ENCODE assay signal across 16 cellular contexts in genomic region chr9:135587658-135588057, GRCh38. TPM values are rescaled to one million over a fixed set of nuclear protein-coding genes. Genes with fewer than 3 reads are reported as not detected.
DNase-seq lines count a peak whose midpoint lies in the region; TF ChIP-seq lines count a peak whose summit lies in the region.
"Had no signal": no experiment of that assay in that cellular context is flagged by ENCODE, and none has a peak within 500 bp of the region (broad histone marks: within the 10 kb centered on the region; RNA-seq: fewer than 3 reads in every experiment).

No MANE protein-coding gene starts in this region.

- H3K27me3 Mint-ChIP-seq in chondrocyte (ENCODE audit: low read depth) = peaks cover 6% of the 10 kb centered on the region

- no peak for TF ChIP-seq CTCF in HEK293 (tag by site-specific recombination; IDR thresholded peaks at IDR 0.05)
- TF ChIP-seq CTCF in hepatocyte (IDR thresholded peaks at IDR 0.05; ENCODE audit: poor library complexity) = no peak
- TF ChIP-seq CTCF in chondrocyte (IDR thresholded peaks at IDR 0.05) = no peak

- no peaks in the 10 kb centered on the region for H3K36me3 Mint-ChIP-seq in chondrocyte (ENCODE audit: low read depth)

- H3K79me2 ChIP-seq in hepatocyte = no peaks in the 10 kb centered on the region

- H3K4me2 ChIP-seq in hepatocyte = no peak overlapping the region

- no peak overlapping the region for H3K4me3 ChIP-seq in HEK293 (ENCODE audit: low read depth, low read length)
- no peak overlapping the region for H3K4me3 ChIP-seq in hepatocyte

- H4K20me1 ChIP-seq in hepatocyte (ENCODE audit: insufficient read depth, poor library complexity, severe bottlenecking) = no peaks in the 10 kb centered on the region

- no peaks in the 10 kb centered on the region for H3K36me3 ChIP-seq in HEK293 (ENCODE audit: control insufficient read depth in 2 of 2, insufficient read depth in 1 of 2, low read length in 2 of 2)
- no peaks in the 10 kb centered on the region for H3K36me3 ChIP-seq in hepatocyte (replicated peaks; ENCODE audit: insufficient read depth, low read depth)

- no peaks in the 10 kb centered on the region for H3K9me3 Mint-ChIP-seq in chondrocyte (ENCODE audit: low read depth)

- H3K9me3 ChIP-seq in HEK293 (ENCODE audit: control insufficient read depth, insufficient read depth, low read depth, low read length) (no peaks in the 10 kb centered on the region), hepatocyte (ENCODE audit: low read depth) (no peaks in the 10 kb centered on the region)

- H3K4me3 Mint-ChIP-seq in chondrocyte (ENCODE audit: unreplicated experiment) = no peak overlapping the region

- intact Hi-C loops in posterior cingulate gyrus (cut with DNase I) = no loop called here

- H3K4me1 ChIP-seq in HEK293 (ENCODE audit: control insufficient read depth, insufficient read depth, low read length) (no peaks in the 10 kb centered on the region), hepatocyte (ENCODE audit: insufficient read depth) (no peaks in the 10 kb centered on the region)

- no peak overlapping the region for H2AFZ ChIP-seq in hepatocyte

- DNase-seq in SW480 (ENCODE audit: low spot score) (peak; percentile 42), hepatocyte (ENCODE audit: low spot score) (peak; percentile 4), chondrocyte (ENCODE audit: low spot score) (no peak), T-helper 2 cell (no peak), posterior cingulate gyrus (no peak)
- DNase-seq in activated naive CD4-positive, alpha-beta T cell treated with anti-CD3 and anti-CD28 coated beads, Interleukin-2, amount 50 U/mL, for 16 hours = no peak
- DNase-seq: AML-193, DMS79, NCI-H1417 treated with DMSO at 0.1 percent for 48 hours, NCI-H1930, NCI-H226, NCI-H526, SW 1271 had no signal

- no peak overlapping the region for H3K27ac ChIP-seq in HEK293 (ENCODE audit: extremely low read depth, low read depth, low read length)
- H3K27ac ChIP-seq in hepatocyte = no peak overlapping the region
- H3K27ac ChIP-seq: C4-2B had no signal

- WGBS in hepatocyte (ENCODE audit: low lambda C conversion rate, missing lambda C conversion rate) = 60% methylated on average over 3 of the region's 7 CpGs

- POLR2A ChIA-PET in HEK293 (lab: Yijun Ruan, JAX) = no interaction called here

- H3K27ac Mint-ChIP-seq in chondrocyte (ENCODE audit: unreplicated experiment) = no peak overlapping the region

- H3K4me1 Mint-ChIP-seq in chondrocyte (ENCODE audit: low read depth) = no peaks in the 10 kb centered on the region

- CTCF ChIA-PET in HEK293 (lab: Yijun Ruan, JAX) = interaction anchor here (0.5 to 1.4 kb wide), 3 partner anchors 16 to 83 kb away, joined by 3 to 4 read pairs (median 4); no protein-coding TSS in a partner anchor

- no peaks in the 10 kb centered on the region for H3K9me2 ChIP-seq in hepatocyte (replicated peaks; ENCODE audit: insufficient read depth)

- H3K27me3 ChIP-seq in hepatocyte = no peaks in the 10 kb centered on the region

TF ChIP-seq in HEK293, 187 proteins besides CTCF, POLR2A, EP300 and RAD21:
- TF ChIP-seq ZFHX2 (tag by site-specific recombination; conservative IDR thresholded peaks at IDR 0.05) (peak; percentile 98), EGR2 (tag by site-specific recombination; IDR thresholded peaks at IDR 0.05; ENCODE audit: low read depth) (peak; percentile 97), SP3 (tag by site-specific recombination; IDR thresholded peaks at IDR 0.05) (0 out of 2 replicates have a peak, but pooled peaks have one; percentile 14), KLF1 (tag by site-specific recombination; IDR thresholded peaks at IDR 0.05) (0 out of 2 replicates have a peak, but pooled peaks have one; percentile 29), OVOL3 (tag by site-specific recombination; IDR thresholded peaks at IDR 0.05) (no peak), ZEB2 (tag by site-specific recombination; IDR thresholded peaks at IDR 0.05) (no peak), SP2 (tag by site-specific recombination; IDR thresholded peaks at IDR 0.05) (peak; percentile 23)

RNA-seq across cellular contexts. Expression of gene PAEP, which starts 26.1 kb away (rescaled TPM):
- not detected in 2 replicates for total RNA-seq in hepatocyte
- 1.8 TPM in 1 of 2 replicates, not detected in the other for polyA plus RNA-seq in hepatocyte
- not detected in 3 replicates for total RNA-seq in chondrocyte
- total RNA-seq: G401 had no signal

RNA-seq across cellular contexts. Expression of gene OBP2A, which starts 41.7 kb away (rescaled TPM):
- total RNA-seq in hepatocyte (not detected in 2 replicates), chondrocyte (0.50 TPM in 1 of 3 replicates, not detected in the others)
- not detected in 2 replicates for polyA plus RNA-seq in hepatocyte
- total RNA-seq: G401 had no signal

RNA-seq across cellular contexts. Expression of gene GLT6D1, which starts 51.7 kb away (rescaled TPM):
- total RNA-seq in hepatocyte = 0.20 TPM in 2 replicates
- polyA plus RNA-seq in hepatocyte = not detected in 2 replicates
- not detected in 3 replicates for total RNA-seq in chondrocyte
- total RNA-seq: G401 had no signal

Comparison
In these comparisons a context has a peak if more than half of its experiments do, and no peak if none do; other contexts are left out.
1. DNase-seq: peak in SW480 (single experiment) and hepatocyte (single experiment); none in chondrocyte (single experiment), T-helper 2 cell (0 of 5), activated naive CD4-positive, alpha-beta T cell treated with anti-CD3 and anti-CD28 coated beads, Interleukin-2, amount 50 U/mL, for 16 hours (single experiment) and posterior cingulate gyrus (0 of 10).